22 cellular contexts compared by ENCODE assay signal in genomic region chr2:232894746-232895145, GRCh38. TPM values are rescaled to one million over a fixed set of nuclear protein-coding genes. Genes with fewer than 3 reads are reported as not detected.
DNase-seq lines count a peak whose midpoint lies in the region; ATAC-seq and TF ChIP-seq lines count a peak whose summit lies in the region.
"Had no signal": no experiment of that assay in that cellular context is flagged by ENCODE, and none has a peak within 500 bp of the region (broad histone marks: within the 10 kb centered on the region; RNA-seq: fewer than 3 reads in every experiment).

No MANE protein-coding gene starts in this region.

- H3K9me3 ChIP-seq in right cardiac atrium (ENCODE audit: control insufficient read depth, low read length) = no peaks in the 10 kb centered on the region
- H3K9me3 ChIP-seq: A549, HAP-1 had no signal

- H3K27me3 ChIP-seq in right cardiac atrium (ENCODE audit: control insufficient read depth, insufficient read depth) = no peaks in the 10 kb centered on the region

- H3K4me3 Mint-ChIP-seq in osteocyte (ENCODE audit: unreplicated experiment) (no peak overlapping the region), mesothelial cell of epicardium (no peak overlapping the region)
- H3K4me3 Mint-ChIP-seq in activated T-helper 1 cell treated with anti-CD3 and anti-CD28 coated beads, Interleukin-12 subunit alpha, Interleukin-12 subunit beta, Interleukin-2, Interleukin-4 antibody, amounts not matched to agents 30 ng/mL and 10 ng/mL and 1 ng/mL, durations not matched to agents 14 hours and 24 hours and 36 hours = no peak overlapping the region
- H3K4me3 Mint-ChIP-seq: CD4-positive, alpha-beta memory T cell had no signal

- no peaks in the 10 kb centered on the region for H3K36me3 Mint-ChIP-seq in osteocyte (ENCODE audit: unreplicated experiment)
- H3K36me3 Mint-ChIP-seq in activated T-helper 1 cell treated with anti-CD3 and anti-CD28 coated beads, Interleukin-12 subunit alpha, Interleukin-12 subunit beta, Interleukin-2, Interleukin-4 antibody, amounts not matched to agents 30 ng/mL and 10 ng/mL and 1 ng/mL, durations not matched to agents 14 hours and 24 hours and 36 hours (ENCODE audit: low read depth) = no peaks in the 10 kb centered on the region
- H3K36me3 Mint-ChIP-seq in mesothelial cell of epicardium = no peaks in the 10 kb centered on the region
- H3K36me3 Mint-ChIP-seq: CD4-positive, alpha-beta memory T cell; IgD-negative memory B cell had no signal

- WGBS in right cardiac atrium = 89% methylated on average over 19 of the region's 19 CpGs

- intact Hi-C loops in Right ventricle myocardium inferior (cut with DNase I) = no loop called here
- intact Hi-C loops in right cardiac atrium (cut with DNase I) = no loop called here
- intact Hi-C loops in activated T-helper 1 cell treated with anti-CD3 and anti-CD28 coated beads, Interleukin-12 subunit alpha, Interleukin-12 subunit beta, Interleukin-2, Interleukin-4 antibody, amounts not matched to agents 30 ng/mL and 10 ng/mL and 1 ng/mL, durations not matched to agents 14 hours and 24 hours and 36 hours (cut with micrococcal nuclease) = no loop called here

- H3K4me1 ChIP-seq in right cardiac atrium (ENCODE audit: control insufficient read depth, insufficient read depth, low read length) = no peaks in the 10 kb centered on the region
- H3K4me1 ChIP-seq: A549 had no signal

- no peak for ATAC-seq in Right ventricle myocardium inferior
- ATAC-seq in right cardiac atrium = no peak
- ATAC-seq: A549, GM12878 had no signal

- H3K27me3 Mint-ChIP-seq in osteocyte (ENCODE audit: unreplicated experiment) (no peaks in the 10 kb centered on the region), mesothelial cell of epicardium (ENCODE audit: low read depth) (no peaks in the 10 kb centered on the region)
- H3K27me3 Mint-ChIP-seq in activated T-helper 1 cell treated with anti-CD3 and anti-CD28 coated beads, Interleukin-12 subunit alpha, Interleukin-12 subunit beta, Interleukin-2, Interleukin-4 antibody, amounts not matched to agents 30 ng/mL and 10 ng/mL and 1 ng/mL, durations not matched to agents 14 hours and 24 hours and 36 hours (ENCODE audit: insufficient read depth) = peaks cover 7% of the 10 kb centered on the region

- TF ChIP-seq CTCF in osteocyte (IDR thresholded peaks at IDR 0.05) (no peak), mesothelial cell of epicardium (IDR thresholded peaks at IDR 0.05; ENCODE audit: unreplicated experiment) (no peak)

- no peak overlapping the region for H3K27ac ChIP-seq in right cardiac atrium (ENCODE audit: low read length)

- H3K4me1 Mint-ChIP-seq in osteocyte (ENCODE audit: unreplicated experiment) = peaks cover 10% of the 10 kb centered on the region
- peaks cover 6% of the 10 kb centered on the region for H3K4me1 Mint-ChIP-seq in activated T-helper 1 cell treated with anti-CD3 and anti-CD28 coated beads, Interleukin-12 subunit alpha, Interleukin-12 subunit beta, Interleukin-2, Interleukin-4 antibody, amounts not matched to agents 30 ng/mL and 10 ng/mL and 1 ng/mL, durations not matched to agents 14 hours and 24 hours and 36 hours (ENCODE audit: low read depth)
- H3K4me1 Mint-ChIP-seq in mesothelial cell of epicardium = peaks cover 16% of the 10 kb centered on the region
- H3K4me1 Mint-ChIP-seq: IgD-negative memory B cell had no signal

- H3K9me3 Mint-ChIP-seq in osteocyte (ENCODE audit: unreplicated experiment) = no peaks in the 10 kb centered on the region
- H3K9me3 Mint-ChIP-seq in activated T-helper 1 cell treated with anti-CD3 and anti-CD28 coated beads, Interleukin-12 subunit alpha, Interleukin-12 subunit beta, Interleukin-2, Interleukin-4 antibody, amounts not matched to agents 30 ng/mL and 10 ng/mL and 1 ng/mL, durations not matched to agents 14 hours and 24 hours and 36 hours = no peaks in the 10 kb centered on the region
- H3K9me3 Mint-ChIP-seq in mesothelial cell of epicardium = no peaks in the 10 kb centered on the region
- H3K9me3 Mint-ChIP-seq: CD4-positive, alpha-beta memory T cell; IgD-negative memory B cell had no signal

- no peak overlapping the region for H3K4me3 ChIP-seq in right cardiac atrium (ENCODE audit: low read length)
- H3K4me3 ChIP-seq: A549, GM12878, HAP-1 had no signal

- DNase-seq in Right ventricle myocardium inferior (ENCODE audit: missing footprints) (peak; percentile 30), right cardiac atrium (no peak), ecto neural progenitor cell (ENCODE audit: low spot score) (peak; percentile 40), osteocyte (ENCODE audit: extremely low spot score, unreplicated experiment) (peak; percentile 72), T1000 (lab: John Stamatoyannopoulos, UW) (no peak), mesothelial cell of epicardium (ENCODE audit: low spot score in 2 of 2, unreplicated experiment in 2 of 2) (no peak)
- DNase-seq in activated T-helper 1 cell treated with anti-CD3 and anti-CD28 coated beads, Interleukin-12 subunit alpha, Interleukin-12 subunit beta, Interleukin-2, Interleukin-4 antibody, amounts not matched to agents 30 ng/mL and 10 ng/mL and 1 ng/mL, durations not matched to agents 14 hours and 24 hours and 36 hours (ENCODE audit: low spot score) = no peak
- DNase-seq: DMS53; EL; Karpas-422; NCI-H1092; NCI-H1436 treated with DMSO at 0.1 percent for 48 hours; NCI-H2081; NCI-H510A; NCI-H748 treated with DMSO at 0.1 percent for 48 hours; NK-92 treated with Interleukin-12 subunit alpha and Interleukin-12 subunit beta, amount 100 ng/mL, for 24 hours; SHP77 had no signal

- H3K27ac Mint-ChIP-seq in osteocyte (ENCODE audit: unreplicated experiment) (no peak overlapping the region), mesothelial cell of epicardium (no peak overlapping the region)
- H3K27ac Mint-ChIP-seq in activated T-helper 1 cell treated with anti-CD3 and anti-CD28 coated beads, Interleukin-12 subunit alpha, Interleukin-12 subunit beta, Interleukin-2, Interleukin-4 antibody, amounts not matched to agents 30 ng/mL and 10 ng/mL and 1 ng/mL, durations not matched to agents 14 hours and 24 hours and 36 hours = no peak overlapping the region
- H3K27ac Mint-ChIP-seq: CD4-positive, alpha-beta memory T cell had no signal

RNA-seq across cellular contexts. Expression of gene SNORC, which starts 24.7 kb away (rescaled TPM):
- 0.46 TPM for total RNA-seq in Right ventricle myocardium inferior
- total RNA-seq in right cardiac atrium = 1 to 10 TPM in 3 of 4 donors, under 1 TPM in 1; 0.86 to 1.9 (median 1.3) TPM
- polyA plus RNA-seq in right cardiac atrium = 0.59 TPM
- total RNA-seq in osteocyte = 1.9 and 2.1 TPM in 2 replicates
- total RNA-seq in activated T-helper 1 cell treated with anti-CD3 and anti-CD28 coated beads, Interleukin-12 subunit alpha, Interleukin-12 subunit beta, Interleukin-2, Interleukin-4 antibody, amounts not matched to agents 30 ng/mL and 10 ng/mL and 1 ng/mL, durations not matched to agents 14 hours and 24 hours and 36 hours = 0.98 and 1.8 TPM in 2 replicates
- total RNA-seq in mesothelial cell of epicardium = 3.4 to 6.0 TPM (median 4.1 TPM) in 3 replicates
- polyA plus RNA-seq: IgD-negative memory B cell had no signal

Comparison
In these comparisons a context has a peak if more than half of its experiments do, and no peak if none do; other contexts are left out.
1. DNase-seq: peak in Right ventricle myocardium inferior (single experiment), ecto neural progenitor cell (single experiment) and osteocyte (single experiment); none in right cardiac atrium (0 of 3), activated T-helper 1 cell treated with anti-CD3 and anti-CD28 coated beads, Interleukin-12 subunit alpha, Interleukin-12 subunit beta, Interleukin-2, Interleukin-4 antibody, amounts not matched to agents 30 ng/mL and 10 ng/mL and 1 ng/mL, durations not matched to agents 14 hours and 24 hours and 36 hours (single experiment), T1000 (single experiment) and mesothelial cell of epicardium (0 of 2).